17 cellular contexts compared by ENCODE assay signal in the genomic region with DNA sequence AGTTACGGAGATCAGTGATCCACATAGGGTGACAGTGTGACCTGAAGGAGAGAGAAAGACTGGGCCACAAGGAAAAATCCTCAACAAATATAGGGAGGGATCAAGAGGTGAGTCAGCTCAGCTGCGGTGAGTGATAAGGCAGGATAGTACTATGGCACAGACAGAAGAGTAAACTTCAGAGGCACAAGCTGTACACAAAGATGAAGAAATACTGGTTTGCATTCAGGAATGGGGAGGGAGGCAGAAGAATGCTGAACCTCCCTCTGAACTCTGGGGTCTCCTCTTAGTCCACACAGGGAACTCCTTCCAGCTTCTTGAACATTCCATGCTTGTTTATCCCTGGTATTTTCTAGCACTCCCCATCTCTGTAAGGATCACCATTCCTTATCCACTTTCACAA.
DNase-seq lines count a peak whose midpoint lies in the region; ATAC-seq, FAIRE-seq and TF ChIP-seq lines count a peak whose summit lies in the region.
"Had no signal": no experiment of that assay in that cellular context is flagged by ENCODE, and none has a peak within 500 bp of the region (broad histone marks: within the 10 kb centered on the region; RNA-seq: fewer than 3 reads in every experiment).

No MANE protein-coding gene starts in this region.

- H3K4me2 ChIP-seq in hepatocyte = no peak overlapping the region
- H3K4me2 ChIP-seq: BLaER1 had no signal

- H3K9me2 ChIP-seq in hepatocyte (replicated peaks; ENCODE audit: insufficient read depth) = no peaks in the 10 kb centered on the region

- no peaks in the 10 kb centered on the region for H3K4me1 Mint-ChIP-seq in type B pancreatic cell (ENCODE audit: unreplicated experiment)
- H3K4me1 Mint-ChIP-seq: CD4-positive, CD25-positive, alpha-beta regulatory T cell; H9 had no signal

- FAIRE-seq in bronchial epithelial cell (lab: Jason Lieb, UNC) = no peak
- no peak for FAIRE-seq in RCC 7860 (lab: Jason Lieb, UNC)
- FAIRE-seq: GM12892, HTR-8/SVneo had no signal

- no peak for TF ChIP-seq CTCF in bronchial epithelial cell (IDR thresholded peaks at IDR 0.05; ENCODE audit: insufficient read depth, low read length, severe bottlenecking)
- TF ChIP-seq CTCF in hepatocyte (IDR thresholded peaks at IDR 0.05; ENCODE audit: poor library complexity) = no peak
- TF ChIP-seq CTCF in type B pancreatic cell (conservative IDR thresholded peaks at IDR 0.05) = no peak

- H3K9me3 Mint-ChIP-seq in type B pancreatic cell = peaks cover 23% of the 10 kb centered on the region

- H4K20me1 ChIP-seq in hepatocyte (ENCODE audit: insufficient read depth, poor library complexity, severe bottlenecking) = no peaks in the 10 kb centered on the region
- H4K20me1 ChIP-seq: BLaER1 had no signal

- no peaks in the 10 kb centered on the region for H3K9me3 ChIP-seq in hepatocyte (ENCODE audit: low read depth)

- H3K4me3 ChIP-seq in bronchial epithelial cell (ENCODE audit: low read depth, low read length) = no peak overlapping the region
- no peak overlapping the region for H3K4me3 ChIP-seq in hepatocyte
- H3K4me3 ChIP-seq: BLaER1 had no signal

- no peaks in the 10 kb centered on the region for H3K36me3 Mint-ChIP-seq in type B pancreatic cell
- H3K36me3 Mint-ChIP-seq: CD4-positive, CD25-positive, alpha-beta regulatory T cell had no signal

- no peak overlapping the region for H3K4me3 Mint-ChIP-seq in type B pancreatic cell
- H3K4me3 Mint-ChIP-seq: CD4-positive, CD25-positive, alpha-beta regulatory T cell; H9 had no signal

- no peaks in the 10 kb centered on the region for H3K27me3 Mint-ChIP-seq in type B pancreatic cell
- H3K27me3 Mint-ChIP-seq: CD4-positive, CD25-positive, alpha-beta regulatory T cell had no signal

- H3K27me3 ChIP-seq in bronchial epithelial cell (ENCODE audit: control insufficient read depth, insufficient read depth, low read length) (no peaks in the 10 kb centered on the region), hepatocyte (no peaks in the 10 kb centered on the region)
- H3K27me3 ChIP-seq: BLaER1 had no signal

- H2AFZ ChIP-seq in hepatocyte = no peak overlapping the region

- no peaks in the 10 kb centered on the region for H3K4me1 ChIP-seq in hepatocyte (ENCODE audit: insufficient read depth)
- H3K4me1 ChIP-seq: BLaER1 had no signal

- no peaks in the 10 kb centered on the region for H3K79me2 ChIP-seq in hepatocyte

- no peaks in the 10 kb centered on the region for H3K36me3 ChIP-seq in bronchial epithelial cell (ENCODE audit: control insufficient read depth, insufficient read depth, low read length)
- no peaks in the 10 kb centered on the region for H3K36me3 ChIP-seq in hepatocyte (replicated peaks; ENCODE audit: insufficient read depth, low read depth)
- H3K36me3 ChIP-seq: BLaER1 had no signal

- WGBS in hepatocyte (ENCODE audit: low lambda C conversion rate, missing lambda C conversion rate) = 72% methylated on average over 2 of the region's 2 CpGs

- DNase-seq in DMS53 (lab: John Stamatoyannopoulos, UW) = peak; percentile 29
- no peak for DNase-seq in DMS53 treated with DMSO at 0.1 percent for 48 hours (lab: John Stamatoyannopoulos, UW; ENCODE audit: unreplicated experiment)
- DNase-seq in bronchial epithelial cell (ENCODE audit: low read depth) = peak; percentile 72
- DNase-seq in hepatocyte (ENCODE audit: low spot score) = peak; percentile 37
- DNase-seq in type B pancreatic cell (ENCODE audit: extremely low spot score, unreplicated experiment) = no peak
- DNase-seq in RCC 7860 (ENCODE audit: low spot score) = no peak
- no peak for DNase-seq in stimulated activated CD4-positive, alpha-beta T cell treated with anti-CD3 and anti-CD28 coated beads, Interleukin-2, amount 100 ng/mL, for 24 hours
- DNase-seq: CD4-positive, CD25-positive, alpha-beta regulatory T cell; DND-41; GDM1; GOT3; H9 had no signal

- ATAC-seq in HG02759 (IDR thresholded peaks at IDR 0.05; ENCODE audit: unreplicated experiment) = no peak

- H3K27ac ChIP-seq in hepatocyte = no peak overlapping the region
- H3K27ac ChIP-seq: 22Rv1, BLaER1 had no signal

- peak overlapping the region; percentile 35 for H3K27ac Mint-ChIP-seq in type B pancreatic cell
- H3K27ac Mint-ChIP-seq: CD4-positive, CD25-positive, alpha-beta regulatory T cell; H9 had no signal

Comparison
In these comparisons a context has a peak if more than half of its experiments do, and no peak if none do; other contexts are left out.
1. DNase-seq: peak in DMS53 (single experiment), bronchial epithelial cell (single experiment) and hepatocyte (single experiment); none in DMS53 treated with DMSO at 0.1 percent for 48 hours (single experiment), type B pancreatic cell (single experiment), RCC 7860 (single experiment) and stimulated activated CD4-positive, alpha-beta T cell treated with anti-CD3 and anti-CD28 coated beads, Interleukin-2, amount 100 ng/mL, for 24 hours (0 of 2).